8 cellular contexts compared by ENCODE assay signal in the genomic region with DNA sequence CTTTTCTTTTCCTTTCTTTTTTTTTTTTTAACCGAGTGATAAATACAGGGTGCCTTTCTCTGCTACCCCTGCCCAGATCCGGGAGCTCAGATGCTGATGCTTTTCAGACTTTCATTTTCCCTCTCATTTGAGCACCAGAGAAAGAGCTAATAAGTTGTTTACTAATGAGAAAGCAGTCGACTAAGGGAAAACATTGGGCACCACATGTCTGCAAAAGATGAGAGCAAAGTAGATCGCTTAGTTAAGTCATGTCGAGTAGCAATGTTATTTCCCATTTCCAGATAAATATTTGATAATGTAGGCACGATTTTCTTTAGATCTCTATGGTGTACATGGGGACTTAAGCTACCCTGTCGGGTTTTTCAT. TPM values are rescaled to one million over a fixed set of nuclear protein-coding genes. Genes with fewer than 3 reads are reported as not detected.
DNase-seq lines count a peak whose midpoint lies in the region; ATAC-seq and TF ChIP-seq lines count a peak whose summit lies in the region.

No MANE protein-coding gene starts in this region.

- TF ChIP-seq POLR2A in adrenal gland (IDR thresholded peaks at IDR 0.05) = no peak
- TF ChIP-seq POLR2A in lower leg skin (IDR thresholded peaks at IDR 0.05) = no peak

- H3K27ac ChIP-seq in adrenal gland (peak overlapping the region in 2 of 5 donors; percentile 93 to 97), upper lobe of right lung (peak overlapping the region; percentile 93)

- ATAC-seq in HG03135 (IDR thresholded peaks at IDR 0.05; ENCODE audit: unreplicated experiment) = peak; percentile 1
- ATAC-seq in upper lobe of right lung = no peak
- no peak for ATAC-seq in sciatic nerve

- intact Hi-C loops in adrenal gland (cut with DNase I) (no loop called here), lower leg skin (cut with DNase I; ENCODE audit: low total_unique reads) (no loop called here), upper lobe of right lung (cut with DNase I) (no loop called here), sciatic nerve (cut with DNase I) (no loop called here)

- H3K4me1 ChIP-seq in adrenal gland (replicated peaks in 1 of 2) (peaks cover 7 to 31% of the 10 kb centered on the region in 2 donors), upper lobe of right lung (peaks cover 9% of the 10 kb centered on the region)

- 0 to 1% (median 1%) methylated on average over 7 of the region's 7 CpGs for WGBS in adrenal gland, 4 donors
- 0 to 1% methylated on average over 7 of the region's 7 CpGs for WGBS in lower leg skin, 2 donors

- DNase-seq in D341Med (ENCODE audit: low spot score) = peak; percentile 17
- no peak for DNase-seq in adrenal gland
- DNase-seq in lower leg skin (ENCODE audit: low spot score in 2 of 2) = no peak
- DNase-seq in upper lobe of right lung = no peak
- no peak for DNase-seq in SIG-M5 treated with dmso at 0.1 percent for 504 hours (lab: John Stamatoyannopoulos, UW; ENCODE audit: unreplicated experiment)
- no peak for DNase-seq in sciatic nerve (ENCODE audit: low spot score)
- DNase-seq in SW 1271 (lab: John Stamatoyannopoulos, UW) = no peak

- H3K36me3 ChIP-seq in adrenal gland (replicated peaks in 1 of 2) (no peaks in the 10 kb centered on the region), upper lobe of right lung (no peaks in the 10 kb centered on the region)

- H3K27me3 ChIP-seq in adrenal gland = no peaks in the 10 kb centered on the region
- H3K27me3 ChIP-seq in upper lobe of right lung = no peaks in the 10 kb centered on the region

- H3K9me3 ChIP-seq in adrenal gland (replicated peaks in 1 of 3) = no peaks in the 10 kb centered on the region
- no peaks in the 10 kb centered on the region for H3K9me3 ChIP-seq in upper lobe of right lung

- H3K4me3 ChIP-seq in adrenal gland (peak overlapping the region; percentile 54 to 96 (median 74)), lower leg skin (ENCODE audit: low read depth, poor library complexity, severe bottlenecking) (peak overlapping the region; percentile 92), upper lobe of right lung (peak overlapping the region; percentile 83)

- TF ChIP-seq CTCF in adrenal gland (IDR thresholded peaks at IDR 0.05) (no peak), lower leg skin (IDR thresholded peaks at IDR 0.05) (no peak), upper lobe of right lung (IDR thresholded peaks at IDR 0.05) (no peak)

RNA-seq across cellular contexts. Expression of a gene that starts 1.1 kb away (rescaled TPM):
- 10 to 100 TPM; 20.4 to 49.4 (median 42.7) TPM for total RNA-seq in adrenal gland
- polyA plus RNA-seq in adrenal gland = 10 to 100 TPM; 10.9 to 28.8 (median 13.2) TPM
- total RNA-seq in lower leg skin = 10 to 100 TPM; 25.1 to 34.6 (median 29.8) TPM
- 45.8 TPM for total RNA-seq in upper lobe of right lung
- total RNA-seq in sciatic nerve = 56.4 TPM
